In genomic region chr2:88614497-88615157, GRCh38 we compare ENCODE assay signal across 12 cellular contexts. TPM values are rescaled to one million over a fixed set of nuclear protein-coding genes. Genes with fewer than 3 reads are reported as not detected.
DNase-seq lines count a peak whose midpoint lies in the region; ATAC-seq, FAIRE-seq and TF ChIP-seq lines count a peak whose summit lies in the region.
"Had no signal": no experiment of that assay in that cellular context is flagged by ENCODE, and none has a peak within 500 bp of the region (broad histone marks: within the 10 kb centered on the region; RNA-seq: fewer than 3 reads in every experiment).

No MANE protein-coding gene starts in this region.

- no peak for FAIRE-seq in pancreas (lab: Jason Lieb, UNC)

- in situ Hi-C loops in GM13976 (cut with MboI; ENCODE audit: low sequenced_read_pairs, unreplicated experiment) (no loop called here), G401 (cut with HindIII; ENCODE audit: low sequenced_read_pairs) (no loop called here)

- 69 to 70% methylated on average over 3 of the region's 3 CpGs for WGBS in pancreas, 2 donors

- TF ChIP-seq CTCF in GM13976 (IDR thresholded peaks at IDR 0.05; ENCODE audit: borderline replicate concordance, control extremely low read depth, extremely low read depth, insufficient read depth, missing control alignments) (no peak), pancreas (IDR thresholded peaks at IDR 0.05) (no peak)

- peak overlapping the region in 2 of 4 donors; percentile 3 to 39 for H3K27ac ChIP-seq in pancreas

- peak; percentile 35 for DNase-seq in GM13976 (ENCODE audit: low spot score)
- DNase-seq in OCI-M1 (lab: John Stamatoyannopoulos, UW): peak; percentile 19
- DNase-seq in G401 (ENCODE audit: low spot score): no peak
- no peak for DNase-seq in activated naive CD4-positive, alpha-beta T cell treated with Interleukin-2 at 50 U/mL for 16 hours
- no peak for DNase-seq in pancreas
- no peak for DNase-seq in GOT3 (lab: John Stamatoyannopoulos, UW)
- DNase-seq: activated CD4-positive, alpha-beta memory T cell treated with anti-CD3 and anti-CD28 coated beads, Interleukin-2, amount 10 ng/mL, durations not matched to agents 7 days and 5 days; CD4-positive, alpha-beta memory T cell; SIG-M5 had no signal

- no peaks in the 10 kb centered on the region for H3K9me3 ChIP-seq in pancreas
- H3K9me3 ChIP-seq: right atrium auricular region had no signal

- H3K4me3 ChIP-seq in pancreas: no peak overlapping the region
- H3K4me3 ChIP-seq: right atrium auricular region had no signal

- H3K4me1 ChIP-seq in pancreas: peaks cover 0 to 23% (median 5%) of the 10 kb centered on the region in 3 donors

- peak; percentile 82 for ATAC-seq in GM19463 (IDR thresholded peaks at IDR 0.05; ENCODE audit: unreplicated experiment)
- ATAC-seq in HG03025 (IDR thresholded peaks at IDR 0.05; ENCODE audit: low FRiP score, unreplicated experiment): peak; percentile 81
- ATAC-seq in pancreas: no peak

- no peaks in the 10 kb centered on the region for H3K27me3 ChIP-seq in pancreas
- H3K27me3 ChIP-seq: right atrium auricular region had no signal

- peaks cover 0 to 17% (median 0%) of the 10 kb centered on the region in 3 donors for H3K36me3 ChIP-seq in pancreas

- intact Hi-C loops in pancreas (cut with DNase I): no loop called here

RNA-seq across cellular contexts. Expression of gene EIF2AK3, which starts 12.6 kb away (rescaled TPM):
- total RNA-seq in G401 (2014; rRNA removed; shearing (Covaris generic)): 9.8 and 13.5 TPM in 2 replicates
- 10 to 100 TPM; 22.9 to 58.4 (median 29.3) TPM for total RNA-seq in pancreas
- 10 to 100 TPM in 1 of 2 donors, 1 to 10 TPM in 1; 6.2 to 21.6 TPM for polyA plus RNA-seq in pancreas

Comparison
In these comparisons a context has a peak if more than half of its experiments do, and no peak if none do; other contexts are left out.
1. DNase-seq: peak in GM13976 (single experiment) and OCI-M1 (single experiment); none in G401 (single experiment), activated naive CD4-positive, alpha-beta T cell treated with Interleukin-2 at 50 U/mL for 16 hours (single experiment), pancreas (0 of 6) and GOT3 (single experiment).
2. ATAC-seq: peak in GM19463 (single experiment) and HG03025 (single experiment); none in pancreas (0 of 4).